In genomic region chr4:112517067-112517588, GRCh38 we compare ENCODE assay signal across 8 cellular contexts. TPM values are rescaled to one million over a fixed set of nuclear protein-coding genes. Genes with fewer than 3 reads are reported as not detected.
DNase-seq lines count a peak whose midpoint lies in the region; ATAC-seq, FAIRE-seq and TF ChIP-seq lines count a peak whose summit lies in the region.

No MANE protein-coding gene starts in this region.

- TF ChIP-seq EP300 in suprapubic skin (IDR thresholded peaks at IDR 0.05) = no peak

- H3K36me3 ChIP-seq in suprapubic skin (no peaks in the 10 kb centered on the region), osteoblast (ENCODE audit: insufficient read depth, low read length) (no peaks in the 10 kb centered on the region), MG63 (no peaks in the 10 kb centered on the region)

- peaks cover 100% of the 10 kb centered on the region for H3K27me3 ChIP-seq in suprapubic skin
- H3K27me3 ChIP-seq in osteoblast (ENCODE audit: insufficient read depth, low read length) = peaks cover 97% of the 10 kb centered on the region
- H3K27me3 ChIP-seq in MG63 = peaks cover 73% of the 10 kb centered on the region

- WGBS in suprapubic skin = 4% methylated on average over 18 of the region's 19 CpGs

- DNase-seq in ELF-1 (ENCODE audit: low read depth, low spot score) = peak; percentile 65
- DNase-seq in GM19239 (ENCODE audit: insufficient read length, low spot score) = no peak
- DNase-seq in chondrocyte (ENCODE audit: low spot score) = no peak
- no peak for DNase-seq in suprapubic skin (ENCODE audit: low spot score in 2 of 2)
- DNase-seq in osteoblast (ENCODE audit: insufficient read length, low spot score, missing footprints) = no peak
- no peak for DNase-seq in MG63
- no peak for DNase-seq in HT-29 (ENCODE audit: low spot score)

- no peaks in the 10 kb centered on the region for H3K79me2 ChIP-seq in osteoblast (ENCODE audit: insufficient read depth, low read length)

- H3K9me3 ChIP-seq in suprapubic skin = no peaks in the 10 kb centered on the region
- H3K9me3 ChIP-seq in osteoblast (ENCODE audit: low read depth, low read length) = no peaks in the 10 kb centered on the region
- no peaks in the 10 kb centered on the region for H3K9me3 ChIP-seq in MG63

- H3K27ac Mint-ChIP-seq in chondrocyte (ENCODE audit: unreplicated experiment) = no peak overlapping the region

- no peak overlapping the region for H2AFZ ChIP-seq in osteoblast (ENCODE audit: low read length)

- peaks cover 26% of the 10 kb centered on the region for H3K4me1 Mint-ChIP-seq in chondrocyte (ENCODE audit: low read depth)

- peak overlapping the region; percentile 64 for H3K4me3 ChIP-seq in suprapubic skin
- no peak overlapping the region for H3K4me3 ChIP-seq in osteoblast (ENCODE audit: insufficient read depth, low read length)
- no peak overlapping the region for H3K4me3 ChIP-seq in MG63

- FAIRE-seq in GM19239 (lab: Jason Lieb, UNC) = peak; percentile 96

- peaks cover 6% of the 10 kb centered on the region for H3K9me3 Mint-ChIP-seq in chondrocyte (ENCODE audit: low read depth)

- no peaks in the 10 kb centered on the region for H4K20me1 ChIP-seq in osteoblast (ENCODE audit: insufficient read depth, low read length)

- peaks cover 87% of the 10 kb centered on the region for H3K27me3 Mint-ChIP-seq in chondrocyte (ENCODE audit: low read depth)

- no peak for TF ChIP-seq CTCF in chondrocyte (IDR thresholded peaks at IDR 0.05)
- TF ChIP-seq CTCF in suprapubic skin (IDR thresholded peaks at IDR 0.05) = no peak
- no peak for TF ChIP-seq CTCF in osteoblast (IDR thresholded peaks at IDR 0.05; ENCODE audit: extremely low read depth, low read depth, low read length)

- peak overlapping the region; percentile 28 for H3K4me3 Mint-ChIP-seq in chondrocyte (ENCODE audit: unreplicated experiment)

- H3K4me2 ChIP-seq in osteoblast (ENCODE audit: insufficient read depth, low read length) = no peak overlapping the region

- H3K36me3 Mint-ChIP-seq in chondrocyte (ENCODE audit: low read depth) = peaks cover 3% of the 10 kb centered on the region

- no peak overlapping the region for H3K27ac ChIP-seq in suprapubic skin
- H3K27ac ChIP-seq in osteoblast (ENCODE audit: low read depth, low read length) = no peak overlapping the region

- peaks cover 52% of the 10 kb centered on the region for H3K4me1 ChIP-seq in suprapubic skin
- H3K4me1 ChIP-seq in osteoblast (ENCODE audit: insufficient read depth, low read length) = peaks cover 12% of the 10 kb centered on the region

- no peak for TF ChIP-seq POLR2A in suprapubic skin (IDR thresholded peaks at IDR 0.05)

- ATAC-seq in HG03460 (IDR thresholded peaks at IDR 0.05; ENCODE audit: unreplicated experiment) = peak; percentile 33

RNA-seq across cellular contexts. Expression of gene NEUROG2, which starts 1.1 kb away (rescaled TPM):
- total RNA-seq in chondrocyte (not detected in 3 replicates), suprapubic skin (not detected), osteoblast (not detected in 2 replicates)
- not detected in 2 replicates for total RNA-seq in MG63 (2014; rRNA removed; shearing (Covaris generic); ENCODE audit: low replicate concordance)
- not detected in 2 replicates for total RNA-seq in HT-29 (2014; rRNA removed; shearing (Covaris generic))
